1 cellular context compared by ENCODE assay signal in the genomic region with DNA sequence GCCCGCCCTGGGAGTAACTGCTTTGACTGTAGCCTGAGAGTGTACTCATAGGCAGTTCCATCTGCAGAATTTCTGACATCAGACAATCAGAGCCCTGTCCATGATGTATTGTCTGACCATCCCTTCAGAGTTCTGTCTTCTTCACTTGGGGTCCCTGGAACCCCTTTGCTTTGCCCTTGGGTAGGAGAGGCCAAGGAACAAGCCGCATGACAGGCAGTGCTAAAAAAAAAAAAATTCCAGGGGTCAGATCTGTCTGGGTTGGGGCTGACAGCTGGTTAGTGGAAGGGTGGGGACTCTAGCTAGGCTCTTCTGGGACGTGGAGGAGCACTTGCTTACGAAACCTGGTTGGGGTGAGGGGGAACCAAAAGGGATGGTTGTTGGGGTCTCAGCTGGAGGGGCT.
TF ChIP-seq lines count a peak whose summit lies in the region.

No MANE protein-coding gene starts in this region.

TF ChIP-seq in GM23338, 12 proteins besides CTCF, POLR2A, EP300 and RAD21:
- TF ChIP-seq, protein P1, sequence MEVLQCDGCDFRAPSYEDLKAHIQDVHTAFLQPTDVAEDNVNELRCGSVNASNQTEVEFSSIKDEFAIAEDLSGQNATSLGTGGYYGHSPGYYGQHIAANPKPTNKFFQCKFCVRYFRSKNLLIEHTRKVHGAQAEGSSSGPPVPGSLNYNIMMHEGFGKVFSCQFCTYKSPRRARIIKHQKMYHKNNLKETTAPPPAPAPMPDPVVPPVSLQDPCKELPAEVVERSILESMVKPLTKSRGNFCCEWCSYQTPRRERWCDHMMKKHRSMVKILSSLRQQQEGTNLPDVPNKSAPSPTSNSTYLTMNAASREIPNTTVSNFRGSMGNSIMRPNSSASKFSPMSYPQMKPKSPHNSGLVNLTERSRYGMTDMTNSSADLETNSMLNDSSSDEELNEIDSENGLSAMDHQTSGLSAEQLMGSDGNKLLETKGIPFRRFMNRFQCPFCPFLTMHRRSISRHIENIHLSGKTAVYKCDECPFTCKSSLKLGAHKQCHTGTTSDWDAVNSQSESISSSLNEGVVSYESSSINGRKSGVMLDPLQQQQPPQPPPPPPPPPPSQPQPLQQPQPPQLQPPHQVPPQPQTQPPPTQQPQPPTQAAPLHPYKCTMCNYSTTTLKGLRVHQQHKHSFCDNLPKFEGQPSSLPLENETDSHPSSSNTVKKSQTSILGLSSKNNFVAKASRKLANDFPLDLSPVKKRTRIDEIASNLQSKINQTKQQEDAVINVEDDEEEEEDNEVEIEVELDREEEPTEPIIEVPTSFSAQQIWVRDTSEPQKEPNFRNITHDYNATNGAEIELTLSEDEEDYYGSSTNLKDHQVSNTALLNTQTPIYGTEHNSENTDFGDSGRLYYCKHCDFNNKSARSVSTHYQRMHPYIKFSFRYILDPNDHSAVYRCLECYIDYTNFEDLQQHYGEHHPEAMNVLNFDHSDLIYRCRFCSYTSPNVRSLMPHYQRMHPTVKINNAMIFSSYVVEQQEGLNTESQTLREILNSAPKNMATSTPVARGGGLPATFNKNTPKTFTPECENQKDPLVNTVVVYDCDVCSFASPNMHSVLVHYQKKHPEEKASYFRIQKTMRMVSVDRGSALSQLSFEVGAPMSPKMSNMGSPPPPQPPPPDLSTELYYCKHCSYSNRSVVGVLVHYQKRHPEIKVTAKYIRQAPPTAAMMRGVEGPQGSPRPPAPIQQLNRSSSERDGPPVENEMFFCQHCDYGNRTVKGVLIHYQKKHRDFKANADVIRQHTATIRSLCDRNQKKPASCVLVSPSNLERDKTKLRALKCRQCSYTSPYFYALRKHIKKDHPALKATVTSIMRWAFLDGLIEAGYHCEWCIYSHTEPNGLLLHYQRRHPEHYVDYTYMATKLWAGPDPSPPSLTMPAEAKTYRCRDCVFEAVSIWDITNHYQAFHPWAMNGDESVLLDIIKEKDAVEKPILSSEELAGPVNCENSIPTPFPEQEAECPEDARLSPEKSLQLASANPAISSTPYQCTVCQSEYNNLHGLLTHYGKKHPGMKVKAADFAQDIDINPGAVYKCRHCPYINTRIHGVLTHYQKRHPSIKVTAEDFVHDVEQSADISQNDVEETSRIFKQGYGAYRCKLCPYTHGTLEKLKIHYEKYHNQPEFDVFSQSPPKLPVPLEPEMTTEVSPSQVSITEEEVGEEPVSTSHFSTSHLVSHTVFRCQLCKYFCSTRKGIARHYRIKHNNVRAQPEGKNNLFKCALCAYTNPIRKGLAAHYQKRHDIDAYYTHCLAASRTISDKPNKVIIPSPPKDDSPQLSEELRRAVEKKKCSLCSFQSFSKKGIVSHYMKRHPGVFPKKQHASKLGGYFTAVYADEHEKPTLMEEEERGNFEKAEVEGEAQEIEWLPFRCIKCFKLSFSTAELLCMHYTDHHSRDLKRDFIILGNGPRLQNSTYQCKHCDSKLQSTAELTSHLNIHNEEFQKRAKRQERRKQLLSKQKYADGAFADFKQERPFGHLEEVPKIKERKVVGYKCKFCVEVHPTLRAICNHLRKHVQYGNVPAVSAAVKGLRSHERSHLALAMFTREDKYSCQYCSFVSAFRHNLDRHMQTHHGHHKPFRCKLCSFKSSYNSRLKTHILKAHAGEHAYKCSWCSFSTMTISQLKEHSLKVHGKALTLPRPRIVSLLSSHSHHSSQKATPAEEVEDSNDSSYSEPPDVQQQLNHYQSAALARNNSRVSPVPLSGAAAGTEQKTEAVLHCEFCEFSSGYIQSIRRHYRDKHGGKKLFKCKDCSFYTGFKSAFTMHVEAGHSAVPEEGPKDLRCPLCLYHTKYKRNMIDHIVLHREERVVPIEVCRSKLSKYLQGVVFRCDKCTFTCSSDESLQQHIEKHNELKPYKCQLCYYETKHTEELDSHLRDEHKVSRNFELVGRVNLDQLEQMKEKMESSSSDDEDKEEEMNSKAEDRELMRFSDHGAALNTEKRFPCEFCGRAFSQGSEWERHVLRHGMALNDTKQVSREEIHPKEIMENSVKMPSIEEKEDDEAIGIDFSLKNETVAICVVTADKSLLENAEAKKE (CRISPR knock-in tag; IDR thresholded peaks at IDR 0.05) = no peak
- TF ChIP-seq CREB1 (CRISPR knock-in tag; IDR thresholded peaks at IDR 0.05; ENCODE audit: low read depth) (no peak), ZNF114 (CRISPR knock-in tag; IDR thresholded peaks at IDR 0.05) (no peak)
